ENCODE assay signal across 18 cellular contexts in genomic region chr18:45332911-45333310, GRCh38.
DNase-seq lines count a peak whose midpoint lies in the region; ATAC-seq and TF ChIP-seq lines count a peak whose summit lies in the region.
"Had no signal": no experiment of that assay in that cellular context is flagged by ENCODE, and none has a peak within 500 bp of the region (broad histone marks: within the 10 kb centered on the region; RNA-seq: fewer than 3 reads in every experiment).

No MANE protein-coding gene starts in this region.

- no peak overlapping the region for H3K4me3 Mint-ChIP-seq in brain
- no peak overlapping the region for H3K4me3 Mint-ChIP-seq in mesothelial cell of epicardium
- no peak overlapping the region for H3K4me3 Mint-ChIP-seq in osteocyte (ENCODE audit: unreplicated experiment)
- H3K4me3 Mint-ChIP-seq: B cell; CD8-positive, alpha-beta T cell; GM23338 had no signal

- no peaks in the 10 kb centered on the region for H4K20me1 ChIP-seq in SK-N-SH (ENCODE audit: insufficient read depth)
- H4K20me1 ChIP-seq: BLaER1 treated with 17β-estradiol and CSF1 and Interleukin-3, amounts not matched to agents 10 nM and 100 nM had no signal

- no peaks in the 10 kb centered on the region for H3F3A ChIP-seq in SK-N-SH (replicated peaks; ENCODE audit: insufficient read depth)

- TF ChIP-seq CTCF in SK-N-SH (IDR thresholded peaks at IDR 0.05) (no peak), brain (conservative IDR thresholded peaks at IDR 0.05) (no peak), mesothelial cell of epicardium (IDR thresholded peaks at IDR 0.05; ENCODE audit: unreplicated experiment) (no peak), osteocyte (IDR thresholded peaks at IDR 0.05) (no peak)

- ATAC-seq in SK-N-SH treated with all-trans-retinoic acid at 6 μM for 48 hours, result no peak
- ATAC-seq in GM21619 (IDR thresholded peaks at IDR 0.05; ENCODE audit: unreplicated experiment), result no peak
- ATAC-seq: CD8-positive, alpha-beta T cell; GM23338 had no signal

- H3K4me3 ChIP-seq in SK-N-SH (ENCODE audit: low read depth in 2 of 2, low read length in 1 of 2) (no peak overlapping the region), skeletal muscle tissue (ENCODE audit: low read length in 3 of 3) (no peak overlapping the region)
- H3K4me3 ChIP-seq: BLaER1 treated with 17β-estradiol and CSF1 and Interleukin-3, amounts not matched to agents 10 nM and 100 nM; GM23338 had no signal

- no peaks in the 10 kb centered on the region for H3K9me2 ChIP-seq in SK-N-SH

- H3K79me2 ChIP-seq in SK-N-SH (ENCODE audit: insufficient read depth), result no peaks in the 10 kb centered on the region

- TF ChIP-seq RAD21 in SK-N-SH (IDR thresholded peaks at IDR 0.05; ENCODE audit: low read length), result no peak

- H3K27ac ChIP-seq in SK-N-SH (ENCODE audit: low read depth in 2 of 2, low read length in 1 of 2) (no peak overlapping the region; a peak in 1 of 4 replicates), skeletal muscle tissue (ENCODE audit: low read depth, low read length) (peak overlapping the region; percentile 31)
- H3K27ac ChIP-seq: BLaER1 treated with 17β-estradiol and CSF1 and Interleukin-3, amounts not matched to agents 10 nM and 100 nM had no signal

- no peak overlapping the region for H3K9ac ChIP-seq in SK-N-SH
- peak overlapping the region in 1 of 3 donors; percentile 2 for H3K9ac ChIP-seq in skeletal muscle tissue (ENCODE audit: low read depth in 1 of 3, low read length in 3 of 3)
- H3K9ac ChIP-seq: BLaER1 treated with 17β-estradiol and CSF1 and Interleukin-3, amounts not matched to agents 10 nM and 100 nM had no signal

- H3K9me3 Mint-ChIP-seq in brain, result peaks cover 0 to 1% (median 0%) of the 10 kb centered on the region in 5 experiments
- H3K9me3 Mint-ChIP-seq in mesothelial cell of epicardium, result no peaks in the 10 kb centered on the region
- H3K9me3 Mint-ChIP-seq in osteocyte (ENCODE audit: unreplicated experiment), result no peaks in the 10 kb centered on the region
- H3K9me3 Mint-ChIP-seq: CD8-positive, alpha-beta T cell; GM23338 had no signal

- H3K4me1 ChIP-seq in SK-N-SH (ENCODE audit: control insufficient read depth in 1 of 2, insufficient read depth in 2 of 2, low read depth in 1 of 2, low read length in 1 of 2) (no peaks in the 10 kb centered on the region), skeletal muscle tissue (ENCODE audit: control insufficient read depth in 3 of 3, insufficient read depth in 3 of 3, low read length in 3 of 3) (peaks cover 47 to 54% (median 48%) of the 10 kb centered on the region in 3 donors)

- H3K27ac Mint-ChIP-seq in brain, result peak overlapping the region in 4 of 5 experiments; percentile 42 to 80 (median 52)
- H3K27ac Mint-ChIP-seq in mesothelial cell of epicardium, result peak overlapping the region; percentile 40
- H3K27ac Mint-ChIP-seq in osteocyte (ENCODE audit: unreplicated experiment), result no peak overlapping the region
- H3K27ac Mint-ChIP-seq: B cell; CD8-positive, alpha-beta T cell; GM23338 had no signal

- H3K27me3 ChIP-seq in SK-N-SH (ENCODE audit: insufficient read depth) (no peaks in the 10 kb centered on the region), skeletal muscle tissue (ENCODE audit: control insufficient read depth in 3 of 3, insufficient read depth in 3 of 3, low read length in 3 of 3) (no peaks in the 10 kb centered on the region)
- H3K27me3 ChIP-seq: BLaER1 treated with 17β-estradiol and CSF1 and Interleukin-3, amounts not matched to agents 10 nM and 100 nM had no signal

- H3K36me3 ChIP-seq in SK-N-SH (replicated peaks in 1 of 2; ENCODE audit: control insufficient read depth in 1 of 2, insufficient read depth in 2 of 2, low read length in 1 of 2), result no peaks in the 10 kb centered on the region
- no peaks in the 10 kb centered on the region for H3K36me3 ChIP-seq in skeletal muscle tissue (ENCODE audit: control insufficient read depth in 3 of 3, insufficient read depth in 3 of 3, low read length in 3 of 3)
- H3K36me3 ChIP-seq: BLaER1 treated with 17β-estradiol and CSF1 and Interleukin-3, amounts not matched to agents 10 nM and 100 nM had no signal

- H3K9me3 ChIP-seq in SK-N-SH, result no peaks in the 10 kb centered on the region
- no peaks in the 10 kb centered on the region for H3K9me3 ChIP-seq in skeletal muscle tissue (ENCODE audit: control insufficient read depth in 3 of 3, low read length in 3 of 3)
- H3K9me3 ChIP-seq: BLaER1 treated with 17β-estradiol and CSF1 and Interleukin-3, amounts not matched to agents 10 nM and 100 nM had no signal

- H3K4me1 Mint-ChIP-seq in brain (peaks cover 61% of the 10 kb centered on the region), mesothelial cell of epicardium (peaks cover 24% of the 10 kb centered on the region), osteocyte (ENCODE audit: unreplicated experiment) (peaks cover 36% of the 10 kb centered on the region)
- H3K4me1 Mint-ChIP-seq: B cell had no signal

- H3K36me3 Mint-ChIP-seq in brain (no peaks in the 10 kb centered on the region), mesothelial cell of epicardium (no peaks in the 10 kb centered on the region), osteocyte (ENCODE audit: unreplicated experiment) (peaks cover 2% of the 10 kb centered on the region)
- H3K36me3 Mint-ChIP-seq: CD8-positive, alpha-beta T cell had no signal

- CTCF ChIA-PET in SK-N-SH (lab: Yijun Ruan, JAX), result interaction anchor here (0.9 to 1.2 kb wide), 2 partner anchors 13 to 47 kb away, joined by 3 read pairs; no protein-coding TSS in a partner anchor

- TF ChIP-seq EP300 in SK-N-SH (IDR thresholded peaks at IDR 0.05; ENCODE audit: borderline replicate concordance in 1 of 2, low read depth in 1 of 2, low read length in 1 of 2), result no peak

- H3K27me3 Mint-ChIP-seq in brain (no peaks in the 10 kb centered on the region), mesothelial cell of epicardium (ENCODE audit: low read depth) (no peaks in the 10 kb centered on the region), osteocyte (ENCODE audit: unreplicated experiment) (peaks cover 38% of the 10 kb centered on the region)

- no peak overlapping the region for H2AFZ ChIP-seq in SK-N-SH (ENCODE audit: low read depth)
- H2AFZ ChIP-seq: GM23338 had no signal

- DNase-seq in SK-N-SH, result no peak
- no peak for DNase-seq in mesothelial cell of epicardium (ENCODE audit: low spot score in 2 of 2, unreplicated experiment in 2 of 2)
- no peak for DNase-seq in inferior parietal cortex (ENCODE audit: extremely low spot score)
- DNase-seq in osteocyte (ENCODE audit: extremely low spot score, unreplicated experiment), result no peak
- DNase-seq: 8988T; Calu3; CD8-positive, alpha-beta T cell; DND-41; EL; HCEC 1CT; IMR-90 had no signal

- POLR2A ChIA-PET in SK-N-SH (lab: Yijun Ruan, JAX), result no interaction called here

- no peak overlapping the region for H3K4me2 ChIP-seq in SK-N-SH
- H3K4me2 ChIP-seq: GM23338 had no signal

TF ChIP-seq in SK-N-SH treated with all-trans-retinoic acid at 6 μM for 48 hours, 23 proteins besides CTCF, POLR2A, EP300 and RAD21:
- TF ChIP-seq ESRRG (CRISPR knock-in tag; IDR thresholded peaks at IDR 0.05) (no peak), ISL1 (CRISPR knock-in tag; IDR thresholded peaks at IDR 0.05) (peak; percentile 19; the same call in 1 of the 2 replicates), CSDC2 (CRISPR knock-in tag; IDR thresholded peaks at IDR 0.05) (no peak), BACH2 (CRISPR knock-in tag; IDR thresholded peaks at IDR 0.05; ENCODE audit: borderline replicate concordance) (no peak)
- TF ChIP-seq, protein P1, sequence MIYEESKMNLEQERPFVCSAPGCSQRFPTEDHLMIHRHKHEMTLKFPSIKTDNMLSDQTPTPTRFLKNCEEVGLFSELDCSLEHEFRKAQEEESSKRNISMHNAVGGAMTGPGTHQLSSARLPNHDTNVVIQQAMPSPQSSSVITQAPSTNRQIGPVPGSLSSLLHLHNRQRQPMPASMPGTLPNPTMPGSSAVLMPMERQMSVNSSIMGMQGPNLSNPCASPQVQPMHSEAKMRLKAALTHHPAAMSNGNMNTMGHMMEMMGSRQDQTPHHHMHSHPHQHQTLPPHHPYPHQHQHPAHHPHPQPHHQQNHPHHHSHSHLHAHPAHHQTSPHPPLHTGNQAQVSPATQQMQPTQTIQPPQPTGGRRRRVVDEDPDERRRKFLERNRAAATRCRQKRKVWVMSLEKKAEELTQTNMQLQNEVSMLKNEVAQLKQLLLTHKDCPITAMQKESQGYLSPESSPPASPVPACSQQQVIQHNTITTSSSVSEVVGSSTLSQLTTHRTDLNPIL (CRISPR knock-in tag; IDR thresholded peaks at IDR 0.05; ENCODE audit: low read depth), result no peak

TF ChIP-seq in SK-N-SH, 30 proteins besides CTCF, POLR2A, EP300 and RAD21:
- no peak for TF ChIP-seq FOSL2 (IDR thresholded peaks at IDR 0.05; ENCODE audit: borderline replicate concordance, low read depth)
- no peak for TF ChIP-seq FOXJ3 (CRISPR knock-in tag; IDR thresholded peaks at IDR 0.05)
- TF ChIP-seq, protein P2, sequence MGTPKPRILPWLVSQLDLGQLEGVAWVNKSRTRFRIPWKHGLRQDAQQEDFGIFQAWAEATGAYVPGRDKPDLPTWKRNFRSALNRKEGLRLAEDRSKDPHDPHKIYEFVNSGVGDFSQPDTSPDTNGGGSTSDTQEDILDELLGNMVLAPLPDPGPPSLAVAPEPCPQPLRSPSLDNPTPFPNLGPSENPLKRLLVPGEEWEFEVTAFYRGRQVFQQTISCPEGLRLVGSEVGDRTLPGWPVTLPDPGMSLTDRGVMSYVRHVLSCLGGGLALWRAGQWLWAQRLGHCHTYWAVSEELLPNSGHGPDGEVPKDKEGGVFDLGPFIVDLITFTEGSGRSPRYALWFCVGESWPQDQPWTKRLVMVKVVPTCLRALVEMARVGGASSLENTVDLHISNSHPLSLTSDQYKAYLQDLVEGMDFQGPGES (IDR thresholded peaks at IDR 0.05; ENCODE audit: low read depth, low read length), result no peak
- no peak for TF ChIP-seq TAF1 (IDR thresholded peaks at IDR 0.05; ENCODE audit: borderline replicate concordance, low read depth, low read length)
- TF ChIP-seq EZH2phosphoT487 (IDR thresholded peaks at IDR 0.05; ENCODE audit: borderline replicate concordance, low read depth), result no peak
- TF ChIP-seq ELF1 (IDR thresholded peaks at IDR 0.05), result no peak
- TF ChIP-seq, protein P3, sequence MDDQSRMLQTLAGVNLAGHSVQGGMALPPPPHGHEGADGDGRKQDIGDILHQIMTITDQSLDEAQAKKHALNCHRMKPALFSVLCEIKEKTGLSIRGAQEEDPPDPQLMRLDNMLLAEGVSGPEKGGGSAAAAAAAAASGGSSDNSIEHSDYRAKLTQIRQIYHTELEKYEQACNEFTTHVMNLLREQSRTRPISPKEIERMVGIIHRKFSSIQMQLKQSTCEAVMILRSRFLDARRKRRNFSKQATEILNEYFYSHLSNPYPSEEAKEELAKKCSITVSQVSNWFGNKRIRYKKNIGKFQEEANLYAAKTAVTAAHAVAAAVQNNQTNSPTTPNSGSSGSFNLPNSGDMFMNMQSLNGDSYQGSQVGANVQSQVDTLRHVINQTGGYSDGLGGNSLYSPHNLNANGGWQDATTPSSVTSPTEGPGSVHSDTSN (IDR thresholded peaks at IDR 0.05), result no peak
- TF ChIP-seq RFX5 (IDR thresholded peaks at IDR 0.05; ENCODE audit: low read length), result no peak
- no peak for TF ChIP-seq CHD2 (IDR thresholded peaks at IDR 0.05; ENCODE audit: low read length, partially characterized antibody)
- no peak for TF ChIP-seq GATA2 (CRISPR knock-in tag; IDR thresholded peaks at IDR 0.05)
- no peak for TF ChIP-seq YY1 (IDR thresholded peaks at IDR 0.05; ENCODE audit: low read depth)
- TF ChIP-seq RXRA (IDR thresholded peaks at IDR 0.05; ENCODE audit: borderline replicate concordance, low read depth), result no peak
